Comparison of ENCODE assay signal across 10 cellular contexts in the genomic region with DNA sequence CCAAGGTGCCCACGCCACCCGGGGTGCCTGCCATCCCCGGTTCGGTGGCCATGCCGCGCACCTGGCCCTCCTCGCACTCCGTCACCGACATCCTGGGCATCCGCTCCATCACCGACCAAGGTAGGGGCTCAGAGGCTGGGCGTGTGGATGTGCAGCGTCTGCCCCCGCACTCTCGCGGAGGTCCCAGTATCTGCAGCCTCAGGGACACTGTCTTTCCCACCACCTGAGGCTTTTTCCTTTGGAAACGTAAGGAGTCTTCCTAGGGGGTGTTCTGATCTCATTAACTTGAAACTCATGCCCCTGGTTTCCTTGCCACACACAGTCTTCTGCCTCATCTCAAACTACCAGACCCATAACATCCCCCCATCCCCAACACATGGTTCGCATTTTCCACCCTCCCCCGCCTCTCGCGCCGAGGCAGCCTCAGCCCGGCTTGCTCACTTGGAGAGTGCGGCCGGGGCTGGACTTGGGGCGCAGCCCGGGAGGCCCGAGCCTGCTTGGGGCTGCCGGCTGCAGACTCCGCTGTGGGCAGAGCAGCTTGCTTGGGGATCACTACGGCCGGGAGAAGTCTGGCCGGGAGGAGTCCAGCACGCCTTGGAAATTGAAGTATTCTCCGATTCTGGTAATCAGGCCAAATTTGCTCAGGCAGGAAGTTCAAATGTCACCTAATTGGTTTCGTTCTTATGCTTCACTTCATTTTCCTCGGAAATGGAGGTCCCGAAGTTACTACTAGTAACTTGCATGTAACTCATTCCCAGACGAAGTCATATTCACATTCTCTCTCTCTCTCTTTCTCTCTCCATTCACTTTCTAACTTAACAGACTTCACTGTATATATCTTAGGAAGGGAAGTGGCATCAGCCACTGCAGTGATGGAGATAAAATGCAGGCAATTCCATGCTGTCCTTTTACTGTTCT. TPM values are rescaled to one million over a fixed set of nuclear protein-coding genes. Genes with fewer than 3 reads are reported as not detected.
A peak's percentile ranks its signal among the peaks of the same experiment; 100 is the strongest.
DNase-seq lines count a peak whose midpoint lies in the region; ATAC-seq, FAIRE-seq and TF ChIP-seq lines count a peak whose summit lies in the region.
"Had no signal": no experiment of that assay in that cellular context is flagged by ENCODE, and none has a peak within 500 bp of the region (broad histone marks: within the 10 kb centered on the region; RNA-seq: fewer than 3 reads in every experiment).

No MANE protein-coding gene starts in this region.

- peaks cover 61% of the 10 kb centered on the region for H3K27me3 Mint-ChIP-seq in activated naive CD8-positive, alpha-beta T cell

- no peak for TF ChIP-seq EP300 in upper lobe of left lung (IDR thresholded peaks at IDR 0.05)

- H3K27ac ChIP-seq in upper lobe of left lung = no peak overlapping the region

- no peaks in the 10 kb centered on the region for H3K36me3 ChIP-seq in upper lobe of left lung

- H3K9me3 Mint-ChIP-seq in activated naive CD8-positive, alpha-beta T cell (ENCODE audit: low read depth) = peaks cover 5% of the 10 kb centered on the region

- DNase-seq in Right ventricle myocardium inferior (ENCODE audit: missing footprints) = peak; percentile 68
- no peak for DNase-seq in Right ventricle myocardium superior
- peak; percentile 59 for DNase-seq in left kidney (ENCODE audit: low read depth, low spot score)
- peak in 1 of 2 donors; percentile 62 for DNase-seq in upper lobe of left lung
- DNase-seq in GM19239 (ENCODE audit: insufficient read length, low spot score) = no peak
- no peak for DNase-seq in D721Med (ENCODE audit: insufficient read length, low spot score)
- no peak for DNase-seq in UCSD-AML1 (lab: John Stamatoyannopoulos, UW; ENCODE audit: unreplicated experiment)

- peaks cover 54% of the 10 kb centered on the region for H3K4me1 Mint-ChIP-seq in activated naive CD8-positive, alpha-beta T cell (ENCODE audit: low read depth)

- FAIRE-seq in GM19239 (lab: Jason Lieb, UNC) (no peak), D721Med (lab: Jason Lieb, UNC) (no peak)

- WGBS in upper lobe of left lung, 2 donors = 4 to 6% methylated on average over 20 to 30 of the region's 39 CpGs

- peak overlapping the region; percentile 60 for H3K4me3 Mint-ChIP-seq in activated naive CD8-positive, alpha-beta T cell
- H3K4me3 Mint-ChIP-seq: central memory CD8-positive, alpha-beta T cell had no signal

- H3K4me1 ChIP-seq in upper lobe of left lung = peaks cover 28 to 52% (median 51%) of the 10 kb centered on the region in 4 donors

- peaks cover 3% of the 10 kb centered on the region for H3K36me3 Mint-ChIP-seq in activated naive CD8-positive, alpha-beta T cell

- TF ChIP-seq CTCF in upper lobe of left lung (IDR thresholded peaks at IDR 0.05) (no peak), D721Med (IDR thresholded peaks at IDR 0.05; ENCODE audit: insufficient read depth, missing control alignments) (no peak)

- peaks cover 0 to 81% (median 49%) of the 10 kb centered on the region in 4 donors for H3K27me3 ChIP-seq in upper lobe of left lung

- peak overlapping the region in 3 of 4 donors; percentile 2 to 37 (median 18) for H3K4me3 ChIP-seq in upper lobe of left lung

- ATAC-seq in Right ventricle myocardium inferior = no peak
- no peak for ATAC-seq in Right ventricle myocardium superior (ENCODE audit: poor library complexity)
- ATAC-seq in upper lobe of left lung (ENCODE audit: low FRiP score in 2 of 2) = peak in 1 of 2 donors; percentile 35

- intact Hi-C loops in Right ventricle myocardium inferior (cut with DNase I) (no loop called here), Right ventricle myocardium superior (cut with DNase I) (loop anchor here (5.0 kb wide), 1 partner anchor 264 kb away; no protein-coding TSS in a partner anchor)

- H3K27ac Mint-ChIP-seq in activated naive CD8-positive, alpha-beta T cell = no peak overlapping the region

- no peak for TF ChIP-seq POLR2A in upper lobe of left lung (IDR thresholded peaks at IDR 0.05)

- H3K9me3 ChIP-seq in upper lobe of left lung = no peaks in the 10 kb centered on the region

RNA-seq across cellular contexts. Expression of a gene that starts 2.0 kb away (rescaled TPM):
- total RNA-seq in Right ventricle myocardium inferior = not detected
- not detected for total RNA-seq in Right ventricle myocardium superior
- 10 to 100 TPM in 2 of 6 donors, 1 to 10 TPM in 3, under 1 TPM in 1; 0.83 to 12.7 (median 4.7) TPM for total RNA-seq in upper lobe of left lung
- total RNA-seq: renal cortical epithelial cell had no signal

Comparison
In these comparisons a context has a peak if more than half of its experiments do, and no peak if none do; other contexts are left out.
1. DNase-seq: peak in Right ventricle myocardium inferior (single experiment) and left kidney (single experiment); none in Right ventricle myocardium superior (single experiment), GM19239 (single experiment), D721Med (single experiment) and UCSD-AML1 (single experiment).